1 cellular context compared by ENCODE assay signal in the genomic region with DNA sequence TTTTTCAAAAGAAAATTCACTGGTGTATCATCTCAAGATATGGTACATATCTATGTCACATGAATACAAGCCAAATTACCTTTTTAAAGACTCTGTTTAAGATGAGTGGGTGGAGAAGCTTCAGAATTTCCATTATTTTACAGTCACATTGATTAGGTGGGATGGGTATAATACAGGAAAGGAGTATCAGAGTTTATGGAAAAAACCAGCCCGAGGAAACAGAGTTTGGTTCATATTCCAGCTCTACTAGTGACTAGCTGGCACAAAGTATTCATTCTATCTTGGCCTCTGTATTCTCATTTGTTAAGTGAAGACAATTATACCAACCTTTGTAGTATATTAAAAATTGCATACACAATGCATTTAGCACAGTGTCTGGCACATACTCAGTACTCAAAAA.
TF ChIP-seq lines count a peak whose summit lies in the region.

No MANE protein-coding gene starts in this region.

TF ChIP-seq in GM23338, 12 proteins besides CTCF, POLR2A, EP300 and RAD21 (continued from another document):
- TF ChIP-seq, protein P1, sequence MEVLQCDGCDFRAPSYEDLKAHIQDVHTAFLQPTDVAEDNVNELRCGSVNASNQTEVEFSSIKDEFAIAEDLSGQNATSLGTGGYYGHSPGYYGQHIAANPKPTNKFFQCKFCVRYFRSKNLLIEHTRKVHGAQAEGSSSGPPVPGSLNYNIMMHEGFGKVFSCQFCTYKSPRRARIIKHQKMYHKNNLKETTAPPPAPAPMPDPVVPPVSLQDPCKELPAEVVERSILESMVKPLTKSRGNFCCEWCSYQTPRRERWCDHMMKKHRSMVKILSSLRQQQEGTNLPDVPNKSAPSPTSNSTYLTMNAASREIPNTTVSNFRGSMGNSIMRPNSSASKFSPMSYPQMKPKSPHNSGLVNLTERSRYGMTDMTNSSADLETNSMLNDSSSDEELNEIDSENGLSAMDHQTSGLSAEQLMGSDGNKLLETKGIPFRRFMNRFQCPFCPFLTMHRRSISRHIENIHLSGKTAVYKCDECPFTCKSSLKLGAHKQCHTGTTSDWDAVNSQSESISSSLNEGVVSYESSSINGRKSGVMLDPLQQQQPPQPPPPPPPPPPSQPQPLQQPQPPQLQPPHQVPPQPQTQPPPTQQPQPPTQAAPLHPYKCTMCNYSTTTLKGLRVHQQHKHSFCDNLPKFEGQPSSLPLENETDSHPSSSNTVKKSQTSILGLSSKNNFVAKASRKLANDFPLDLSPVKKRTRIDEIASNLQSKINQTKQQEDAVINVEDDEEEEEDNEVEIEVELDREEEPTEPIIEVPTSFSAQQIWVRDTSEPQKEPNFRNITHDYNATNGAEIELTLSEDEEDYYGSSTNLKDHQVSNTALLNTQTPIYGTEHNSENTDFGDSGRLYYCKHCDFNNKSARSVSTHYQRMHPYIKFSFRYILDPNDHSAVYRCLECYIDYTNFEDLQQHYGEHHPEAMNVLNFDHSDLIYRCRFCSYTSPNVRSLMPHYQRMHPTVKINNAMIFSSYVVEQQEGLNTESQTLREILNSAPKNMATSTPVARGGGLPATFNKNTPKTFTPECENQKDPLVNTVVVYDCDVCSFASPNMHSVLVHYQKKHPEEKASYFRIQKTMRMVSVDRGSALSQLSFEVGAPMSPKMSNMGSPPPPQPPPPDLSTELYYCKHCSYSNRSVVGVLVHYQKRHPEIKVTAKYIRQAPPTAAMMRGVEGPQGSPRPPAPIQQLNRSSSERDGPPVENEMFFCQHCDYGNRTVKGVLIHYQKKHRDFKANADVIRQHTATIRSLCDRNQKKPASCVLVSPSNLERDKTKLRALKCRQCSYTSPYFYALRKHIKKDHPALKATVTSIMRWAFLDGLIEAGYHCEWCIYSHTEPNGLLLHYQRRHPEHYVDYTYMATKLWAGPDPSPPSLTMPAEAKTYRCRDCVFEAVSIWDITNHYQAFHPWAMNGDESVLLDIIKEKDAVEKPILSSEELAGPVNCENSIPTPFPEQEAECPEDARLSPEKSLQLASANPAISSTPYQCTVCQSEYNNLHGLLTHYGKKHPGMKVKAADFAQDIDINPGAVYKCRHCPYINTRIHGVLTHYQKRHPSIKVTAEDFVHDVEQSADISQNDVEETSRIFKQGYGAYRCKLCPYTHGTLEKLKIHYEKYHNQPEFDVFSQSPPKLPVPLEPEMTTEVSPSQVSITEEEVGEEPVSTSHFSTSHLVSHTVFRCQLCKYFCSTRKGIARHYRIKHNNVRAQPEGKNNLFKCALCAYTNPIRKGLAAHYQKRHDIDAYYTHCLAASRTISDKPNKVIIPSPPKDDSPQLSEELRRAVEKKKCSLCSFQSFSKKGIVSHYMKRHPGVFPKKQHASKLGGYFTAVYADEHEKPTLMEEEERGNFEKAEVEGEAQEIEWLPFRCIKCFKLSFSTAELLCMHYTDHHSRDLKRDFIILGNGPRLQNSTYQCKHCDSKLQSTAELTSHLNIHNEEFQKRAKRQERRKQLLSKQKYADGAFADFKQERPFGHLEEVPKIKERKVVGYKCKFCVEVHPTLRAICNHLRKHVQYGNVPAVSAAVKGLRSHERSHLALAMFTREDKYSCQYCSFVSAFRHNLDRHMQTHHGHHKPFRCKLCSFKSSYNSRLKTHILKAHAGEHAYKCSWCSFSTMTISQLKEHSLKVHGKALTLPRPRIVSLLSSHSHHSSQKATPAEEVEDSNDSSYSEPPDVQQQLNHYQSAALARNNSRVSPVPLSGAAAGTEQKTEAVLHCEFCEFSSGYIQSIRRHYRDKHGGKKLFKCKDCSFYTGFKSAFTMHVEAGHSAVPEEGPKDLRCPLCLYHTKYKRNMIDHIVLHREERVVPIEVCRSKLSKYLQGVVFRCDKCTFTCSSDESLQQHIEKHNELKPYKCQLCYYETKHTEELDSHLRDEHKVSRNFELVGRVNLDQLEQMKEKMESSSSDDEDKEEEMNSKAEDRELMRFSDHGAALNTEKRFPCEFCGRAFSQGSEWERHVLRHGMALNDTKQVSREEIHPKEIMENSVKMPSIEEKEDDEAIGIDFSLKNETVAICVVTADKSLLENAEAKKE (CRISPR knock-in tag; IDR thresholded peaks at IDR 0.05), result no peak
- TF ChIP-seq CREB1 (CRISPR knock-in tag; IDR thresholded peaks at IDR 0.05; ENCODE audit: low read depth), result no peak
- no peak for TF ChIP-seq ZNF114 (CRISPR knock-in tag; IDR thresholded peaks at IDR 0.05)
- no peak for TF ChIP-seq POLR2AphosphoS5 (IDR thresholded peaks at IDR 0.05; ENCODE audit: low read depth)
- TF ChIP-seq, protein P2, sequence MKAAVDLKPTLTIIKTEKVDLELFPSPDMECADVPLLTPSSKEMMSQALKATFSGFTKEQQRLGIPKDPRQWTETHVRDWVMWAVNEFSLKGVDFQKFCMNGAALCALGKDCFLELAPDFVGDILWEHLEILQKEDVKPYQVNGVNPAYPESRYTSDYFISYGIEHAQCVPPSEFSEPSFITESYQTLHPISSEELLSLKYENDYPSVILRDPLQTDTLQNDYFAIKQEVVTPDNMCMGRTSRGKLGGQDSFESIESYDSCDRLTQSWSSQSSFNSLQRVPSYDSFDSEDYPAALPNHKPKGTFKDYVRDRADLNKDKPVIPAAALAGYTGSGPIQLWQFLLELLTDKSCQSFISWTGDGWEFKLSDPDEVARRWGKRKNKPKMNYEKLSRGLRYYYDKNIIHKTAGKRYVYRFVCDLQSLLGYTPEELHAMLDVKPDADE (IDR thresholded peaks at IDR 0.05), result no peak
- no peak for TF ChIP-seq NANOG (IDR thresholded peaks at IDR 0.05; ENCODE audit: borderline replicate concordance)
- no peak for TF ChIP-seq ZNF331 (CRISPR knock-in tag; IDR thresholded peaks at IDR 0.05; ENCODE audit: low read depth)
